In genomic region chr15:48856947-48857346, GRCh38 we compare ENCODE assay signal across 14 cellular contexts. TPM values are rescaled to one million over a fixed set of nuclear protein-coding genes. Genes with fewer than 3 reads are reported as not detected.
A peak's percentile ranks its signal among the peaks of the same experiment; 100 is the strongest.
DNase-seq lines count a peak whose midpoint lies in the region; ATAC-seq and TF ChIP-seq lines count a peak whose summit lies in the region.
"Had no signal": no experiment of that assay in that cellular context is flagged by ENCODE, and none has a peak within 500 bp of the region (broad histone marks: within the 10 kb centered on the region; RNA-seq: fewer than 3 reads in every experiment).

No MANE protein-coding gene starts in this region.

- no peaks in the 10 kb centered on the region for H3K36me3 Mint-ChIP-seq in nephron (ENCODE audit: low read depth)
- H3K36me3 Mint-ChIP-seq in stimulated activated naive B cell treated with anti-CD40 and anti-IgM and Interleukin-4, amounts not matched to agents 10 μg/mL and 1 μg/mL and 100 μg/mL, for 72 hours: no peaks in the 10 kb centered on the region

- ATAC-seq in stimulated activated naive B cell treated with anti-CD40 and anti-IgM and Interleukin-4, amounts not matched to agents 10 μg/mL and 1 μg/mL and 100 μg/mL, for 72 hours (replicated peaks): no peak
- ATAC-seq: gastrocnemius medialis, mucosa of descending colon had no signal

- H3K27ac Mint-ChIP-seq in nephron: peak overlapping the region; percentile 42 to 69 (median 66)
- H3K27ac Mint-ChIP-seq in stimulated activated naive B cell treated with anti-CD40 and anti-IgM and Interleukin-4, amounts not matched to agents 10 μg/mL and 1 μg/mL and 100 μg/mL, for 72 hours: no peak overlapping the region

- WGBS in esophagus muscularis mucosa: 33% methylated on average over 2 of the region's 2 CpGs

- DNase-seq in GM03348 (ENCODE audit: low spot score) (peak; percentile 12), OCI-M1 (lab: John Stamatoyannopoulos, UW) (peak; percentile 50), esophagus muscularis mucosa (ENCODE audit: extremely low spot score) (no peak), DMS79 (lab: John Stamatoyannopoulos, UW) (no peak)
- DNase-seq in stimulated activated naive CD4-positive, alpha-beta T cell (lab: John Stamatoyannopoulos, UW): no peak
- DNase-seq in stimulated activated naive B cell treated with anti-CD40 and anti-IgM and Interleukin-4, amounts not matched to agents 10 μg/mL and 1 μg/mL and 100 μg/mL, for 72 hours: no peak
- DNase-seq in activated T-cell treated with anti-CD3 and anti-CD28 coated beads, Interleukin-2, amount 50 U/mL, for 48 hours: no peak
- DNase-seq: gastrocnemius medialis, mucosa of descending colon, NCI-H2029 treated with DMSO at 0.1 percent for 48 hours, SIG-M5 had no signal

- H3K9me3 ChIP-seq in esophagus muscularis mucosa: no peaks in the 10 kb centered on the region
- H3K9me3 ChIP-seq: ascending aorta, gastrocnemius medialis, mucosa of descending colon had no signal

- no peaks in the 10 kb centered on the region for H3K27me3 ChIP-seq in esophagus muscularis mucosa
- H3K27me3 ChIP-seq: ascending aorta; BLaER1 treated with 17β-estradiol and CSF1 and Interleukin-3, amounts not matched to agents 10 nM and 100 nM; gastrocnemius medialis had no signal

- H3K27ac ChIP-seq in esophagus muscularis mucosa (replicated peaks in 1 of 4): peak overlapping the region in 3 of 4 donors; percentile 7 to 23 (median 16)
- H3K27ac ChIP-seq: ascending aorta; BLaER1 treated with 17β-estradiol and CSF1 and Interleukin-3, amounts not matched to agents 10 nM and 100 nM; gastrocnemius medialis had no signal

- no peak overlapping the region for H3K4me3 ChIP-seq in esophagus muscularis mucosa
- H3K4me3 ChIP-seq: ascending aorta; BLaER1 treated with 17β-estradiol and CSF1 and Interleukin-3, amounts not matched to agents 10 nM and 100 nM; gastrocnemius medialis; mucosa of descending colon had no signal

- no peak for TF ChIP-seq CTCF in esophagus muscularis mucosa (IDR thresholded peaks at IDR 0.05)
- no peak for TF ChIP-seq CTCF in nephron (IDR thresholded peaks at IDR 0.05; ENCODE audit: unreplicated experiment in 3 of 3)

- intact Hi-C loops in esophagus muscularis mucosa (cut with DNase I): no loop called here

- TF ChIP-seq EP300 in esophagus muscularis mucosa (IDR thresholded peaks at IDR 0.05): no peak

- no peak overlapping the region for H3K4me3 Mint-ChIP-seq in nephron
- H3K4me3 Mint-ChIP-seq in stimulated activated naive B cell treated with anti-CD40 and anti-IgM and Interleukin-4, amounts not matched to agents 10 μg/mL and 1 μg/mL and 100 μg/mL, for 72 hours: no peak overlapping the region

- H3K4me1 Mint-ChIP-seq in nephron: peaks cover 35% of the 10 kb centered on the region
- H3K4me1 Mint-ChIP-seq in stimulated activated naive B cell treated with anti-CD40 and anti-IgM and Interleukin-4, amounts not matched to agents 10 μg/mL and 1 μg/mL and 100 μg/mL, for 72 hours: no peaks in the 10 kb centered on the region

- no peaks in the 10 kb centered on the region for H3K36me3 ChIP-seq in esophagus muscularis mucosa
- H3K36me3 ChIP-seq: ascending aorta; BLaER1 treated with 17β-estradiol and CSF1 and Interleukin-3, amounts not matched to agents 10 nM and 100 nM; gastrocnemius medialis had no signal

- no peak for TF ChIP-seq POLR2A in esophagus muscularis mucosa (IDR thresholded peaks at IDR 0.05; ENCODE audit: low read depth)

- peaks cover 4 to 26% (median 18%) of the 10 kb centered on the region in 4 donors for H3K4me1 ChIP-seq in esophagus muscularis mucosa
- H3K4me1 ChIP-seq: ascending aorta, gastrocnemius medialis had no signal

- H3K9me3 Mint-ChIP-seq in nephron: peaks cover 2% of the 10 kb centered on the region
- H3K9me3 Mint-ChIP-seq in stimulated activated naive B cell treated with anti-CD40 and anti-IgM and Interleukin-4, amounts not matched to agents 10 μg/mL and 1 μg/mL and 100 μg/mL, for 72 hours: no peaks in the 10 kb centered on the region

- H3K27me3 Mint-ChIP-seq in nephron (ENCODE audit: low read depth): no peaks in the 10 kb centered on the region
- H3K27me3 Mint-ChIP-seq in stimulated activated naive B cell treated with anti-CD40 and anti-IgM and Interleukin-4, amounts not matched to agents 10 μg/mL and 1 μg/mL and 100 μg/mL, for 72 hours: peaks cover 6 to 9% of the 10 kb centered on the region in 2 donors

RNA-seq across cellular contexts. Expression of gene EID1, which starts 21.0 kb away (rescaled TPM):
- 100 to 1,000 TPM; 250 to 391 (median 334) TPM for total RNA-seq in esophagus muscularis mucosa

RNA-seq across cellular contexts. Expression of gene CEP152, which starts 46.1 kb away (rescaled TPM):
- total RNA-seq in esophagus muscularis mucosa: 10 to 100 TPM in 1 of 4 donors, 1 to 10 TPM in 3; 2.7 to 10.1 (median 3.9) TPM

Comparison
In these comparisons a context has a peak if more than half of its experiments do, and no peak if none do; other contexts are left out.
1. DNase-seq: peak in GM03348 (single experiment) and OCI-M1 (single experiment); none in esophagus muscularis mucosa (single experiment), stimulated activated naive CD4-positive, alpha-beta T cell (0 of 6), stimulated activated naive B cell treated with anti-CD40 and anti-IgM and Interleukin-4, amounts not matched to agents 10 μg/mL and 1 μg/mL and 100 μg/mL, for 72 hours (single experiment), DMS79 (single experiment) and activated T-cell treated with anti-CD3 and anti-CD28 coated beads, Interleukin-2, amount 50 U/mL, for 48 hours (0 of 2).